9 cellular contexts compared by ENCODE assay signal in genomic region chr4:40662962-40663604, GRCh38. TPM values are rescaled to one million over a fixed set of nuclear protein-coding genes. Genes with fewer than 3 reads are reported as not detected.
DNase-seq lines count a peak whose midpoint lies in the region; ATAC-seq, FAIRE-seq and TF ChIP-seq lines count a peak whose summit lies in the region.
"Had no signal": no experiment of that assay in that cellular context is flagged by ENCODE, and none has a peak within 500 bp of the region (broad histone marks: within the 10 kb centered on the region; RNA-seq: fewer than 3 reads in every experiment).

No MANE protein-coding gene starts in this region.

- peak overlapping the region; percentile 80 for H3K27ac Mint-ChIP-seq in activated CD4-positive, alpha-beta T cell treated with anti-CD3 and anti-CD28 coated beads for 36 hours
- no peak overlapping the region for H3K27ac Mint-ChIP-seq in T-cell

- CTCF ChIA-PET in activated CD4-positive, alpha-beta T cell treated with anti-CD3 and anti-CD28 coated beads for 36 hours (lab: Charles Lee): interaction anchor here (0.7 to 1.6 kb wide), 6 partner anchors 10 to 466 kb away, joined by 3 to 9 read pairs (median 4); partner anchors contain the start of gene RHOH
- CTCF ChIA-PET in K562 (lab: Yijun Ruan, JAX; ENCODE audit: low intra/inter-chr PET ratio): no interaction called here
- CTCF ChIA-PET in T-cell (lab: Charles Lee): interaction anchor here in 1 of 2 donors (0.8 kb wide), 1 partner anchor 19 kb away, joined by 4 read pairs; no protein-coding TSS in a partner anchor

- no peaks in the 10 kb centered on the region for H3K9me1 ChIP-seq in K562 (ENCODE audit: control insufficient read depth, insufficient read depth, low read length)

- peaks cover 4 to 6% of the 10 kb centered on the region in 2 experiments; a peak in 4 of 5 replicates for H3K27me3 ChIP-seq in K562 (ENCODE audit: control insufficient read depth in 2 of 2, insufficient read depth in 2 of 2, low read length in 2 of 2)
- H3K27me3 ChIP-seq: BLaER1 had no signal

- in situ Hi-C loops in K562 (cut with MboI): no loop called here

- TF ChIP-seq POLR2A in K562 (conservative IDR thresholded peaks at IDR 0.05): no peak

- WGBS in K562 (ENCODE audit: insufficient coverage, low coverage, missing lambda C conversion rate): under 1% methylated on average over 10 of the region's 10 CpGs

- peaks cover 27% of the 10 kb centered on the region for H3K4me1 Mint-ChIP-seq in activated CD4-positive, alpha-beta T cell treated with anti-CD3 and anti-CD28 coated beads for 36 hours
- peaks cover 0 to 2% (median under 1%) of the 10 kb centered on the region in 3 donors for H3K4me1 Mint-ChIP-seq in T-cell

- H3K4me1 ChIP-seq in K562 (replicated peaks in 1 of 2; ENCODE audit: control insufficient read depth in 2 of 2, insufficient read depth in 2 of 2, low read length in 2 of 2): no peaks in the 10 kb centered on the region
- H3K4me1 ChIP-seq: BLaER1 had no signal

- POLR2A ChIA-PET in activated CD4-positive, alpha-beta T cell treated with anti-CD3 and anti-CD28 coated beads for 36 hours (lab: Charles Lee): interaction anchor here (0.7 to 1.4 kb wide), 4 partner anchors 10 to 39 kb away, joined by 3 to 10 read pairs (median 5); partner anchors contain the start of gene RBM47
- POLR2A ChIA-PET in K562 (lab: Yijun Ruan, JAX) (interaction anchor here (0.7 kb wide), 1 partner anchor 31 kb away, joined by 3 read pairs; no protein-coding TSS in a partner anchor), T-cell (lab: Charles Lee) (no interaction called here)

- H4K20me1 ChIP-seq in K562 (replicated peaks; ENCODE audit: control insufficient read depth, insufficient read depth, low read length): no peaks in the 10 kb centered on the region
- H4K20me1 ChIP-seq: BLaER1 had no signal

- no peak for TF ChIP-seq RAD21 in K562 (CRISPR knock-in tag; conservative IDR thresholded peaks at IDR 0.05 in 1 of 2, IDR thresholded peaks at IDR 0.05 in 1 of 2)

- no peak overlapping the region for H3K9ac ChIP-seq in K562 (ENCODE audit: insufficient read depth in 1 of 2, low read depth in 2 of 2, low read length in 2 of 2)
- H3K9ac ChIP-seq: BLaER1 had no signal

- no peak for TF ChIP-seq CTCF in K562 (IDR thresholded peaks at IDR 0.05 in 2 of 3, conservative IDR thresholded peaks at IDR 0.05 in 1 of 3; ENCODE audit: insufficient read depth in 2 of 3, low read depth in 1 of 3, low read length in 3 of 3)

- ATAC-seq in activated CD4-positive, alpha-beta T cell treated with anti-CD3 and anti-CD28 coated beads for 36 hours: peak; percentile 88
- ATAC-seq in HG02623 (IDR thresholded peaks at IDR 0.05; ENCODE audit: unreplicated experiment) (peak; percentile 81), K562 (no peak), T-cell (replicated peaks in 1 of 4) (no peak)

- H3K4me3 ChIP-seq in K562: no peak overlapping the region
- H3K4me3 ChIP-seq: BLaER1 had no signal

- H3K79me2 ChIP-seq in K562 (ENCODE audit: control insufficient read depth, insufficient read depth, low read length): no peaks in the 10 kb centered on the region

- DNase-seq in activated CD4-positive, alpha-beta T cell treated with anti-CD3 and anti-CD28 coated beads for 36 hours: peak; percentile 74
- DNase-seq in activated CD4-positive, alpha-beta T cell treated with anti-CD3 and anti-CD28 coated beads, Interleukin-2, amount 50 U/mL, for 4 hours: no peak
- peak; percentile 86 for DNase-seq in NCI-H2029 (lab: John Stamatoyannopoulos, UW)
- no peak for DNase-seq in K562 (ENCODE audit: extremely low read depth in 1 of 4, low spot score in 3 of 4)
- peak; percentile 21 for DNase-seq in retina
- DNase-seq in T-cell: no peak
- no peak for DNase-seq in C1 segment of cervical spinal cord (lab: John Stamatoyannopoulos, UW)

- no peaks in the 10 kb centered on the region for H3K36me3 ChIP-seq in K562 (ENCODE audit: control insufficient read depth, insufficient read depth, low read length)
- H3K36me3 ChIP-seq: BLaER1 had no signal

- no peaks in the 10 kb centered on the region for H3K9me3 ChIP-seq in K562 (replicated peaks; ENCODE audit: control insufficient read depth, insufficient read depth, low read depth, low read length)
- H3K9me3 ChIP-seq: BLaER1 had no signal

- BruUV-seq in K562 (replicated peaks; lab: Mats Ljungman, UMichigan): no TSS peak

- no peak for TF ChIP-seq EP300 in K562 (IDR thresholded peaks at IDR 0.05; ENCODE audit: low read length)

- no peaks in the 10 kb centered on the region for H3K27me3 Mint-ChIP-seq in activated CD4-positive, alpha-beta T cell treated with anti-CD3 and anti-CD28 coated beads for 36 hours
- no peaks in the 10 kb centered on the region for H3K27me3 Mint-ChIP-seq in T-cell

- H3K4me3 Mint-ChIP-seq in activated CD4-positive, alpha-beta T cell treated with anti-CD3 and anti-CD28 coated beads for 36 hours: no peak overlapping the region
- H3K4me3 Mint-ChIP-seq in T-cell: no peak overlapping the region

- intact Hi-C loops in activated CD4-positive, alpha-beta T cell treated with anti-CD3 and anti-CD28 coated beads for 36 hours (cut with DNase I, micrococcal nuclease): loop anchor here (1.0 to 2.0 kb wide), 4 partner anchors 10 to 36 kb away; no protein-coding TSS in a partner anchor
- intact Hi-C loops in K562 (cut with micrococcal nuclease): no loop called here

- no peaks in the 10 kb centered on the region for H3K9me3 Mint-ChIP-seq in activated CD4-positive, alpha-beta T cell treated with anti-CD3 and anti-CD28 coated beads for 36 hours (ENCODE audit: low read depth)
- H3K9me3 Mint-ChIP-seq in T-cell: no peaks in the 10 kb centered on the region

- H2AFZ ChIP-seq in K562 (ENCODE audit: low read depth, low read length): no peak overlapping the region

- no peak overlapping the region for H3K27ac ChIP-seq in K562 (ENCODE audit: extremely low read depth, low read depth, low read length)
- H3K27ac ChIP-seq: BLaER1 had no signal

- H3K36me3 Mint-ChIP-seq in activated CD4-positive, alpha-beta T cell treated with anti-CD3 and anti-CD28 coated beads for 36 hours (ENCODE audit: low read depth): no peaks in the 10 kb centered on the region
- no peaks in the 10 kb centered on the region for H3K36me3 Mint-ChIP-seq in T-cell

- FAIRE-seq in K562 (lab: Jason Lieb, UNC): no peak

- no peak overlapping the region for H3K4me2 ChIP-seq in K562 (ENCODE audit: insufficient read depth, low read length)
- H3K4me2 ChIP-seq: BLaER1 had no signal

TF ChIP-seq in K562, 482 proteins besides CTCF, POLR2A, EP300 and RAD21:
- TF ChIP-seq KHSRP (IDR thresholded peaks at IDR 0.05): no peak
- peak; percentile 47; the same call in 1 of the 2 replicates for TF ChIP-seq NFIC (IDR thresholded peaks at IDR 0.05)

RNA-seq across cellular contexts. Expression of gene RBM47, which starts 33.4 kb away (rescaled TPM):
- total RNA-seq in activated CD4-positive, alpha-beta T cell treated with anti-CD3 and anti-CD28 coated beads for 36 hours: 1 to 10 TPM; 3.2 to 4.4 TPM
- 1.4 and 1.8 TPM in 2 replicates for total RNA-seq in K562 (2011; cell fraction: chromatin; rRNA removed; ENCODE audit: low replicate concordance)
- 1.8 and 2.5 TPM in 2 replicates for total RNA-seq in K562 (2011; cell fraction: nucleolus; rRNA removed)
- 1.7 and 1.9 TPM in 2 replicates for total RNA-seq in K562 (2011; cell fraction: nucleoplasm; rRNA removed)
- 5.1 and 6.2 TPM in 2 replicates for total RNA-seq in K562 (2014; rRNA removed)
- total RNA-seq in K562 (2014; rRNA removed; fragmentation: Illumina TruSeq; extraction: Trizol): 2.7 and 3.1 TPM in 2 replicates
- total RNA-seq in K562 (2015; rRNA removed; fragmentation: Illumina TruSeq; extraction: Trizol): 3.5 and 3.6 TPM in 2 replicates
- 6.4 and 8.9 TPM in 2 replicates for total RNA-seq in K562 (2021)
- polyA plus RNA-seq in K562 (2011; rRNA removed): 0.23 and 1.4 TPM in 2 replicates
- 0.32 and 7.8 TPM in 2 replicates for polyA plus RNA-seq in K562 (2011; cell fraction: cytosol; rRNA removed)
- 0.29 and 2.4 TPM in 2 replicates for polyA plus RNA-seq in K562 (2011; cell fraction: nucleus; rRNA removed)
- 4.6 and 4.8 TPM in 2 replicates for polyA plus RNA-seq in K562 (2012)
- polyA plus RNA-seq in K562 (2014; fragmentation: Illumina TruSeq; extraction: Trizol): 3.3 and 3.9 TPM in 2 replicates
- polyA plus RNA-seq in K562 (2014; fragmentation: Nextera tagmentation; extraction: Ambion mirVana): 1 to 10 TPM; 1.7 to 2.4 TPM
- polyA plus RNA-seq in K562 (2014; rRNA removed): 3.8 and 4.1 TPM in 2 replicates
- polyA minus RNA-seq in K562 (2011; rRNA and poly(A)+ RNA removed): 0.33 and 1.9 TPM in 2 replicates
- polyA minus RNA-seq in K562 (2011; cell fraction: cytosol; rRNA and poly(A)+ RNA removed): 0.55 and 3.4 TPM in 2 replicates
- 0.22 and 2.0 TPM in 2 replicates for polyA minus RNA-seq in K562 (2011; cell fraction: nucleus; rRNA and poly(A)+ RNA removed)
- total RNA-seq in T-cell: 1 to 10 TPM in 1 of 5 donors, under 1 TPM in 4; 0.19 to 1.3 (median 0.79) TPM

Comparison
In these comparisons a context has a peak if more than half of its experiments do, and no peak if none do; other contexts are left out.
1. DNase-seq: peak in activated CD4-positive, alpha-beta T cell treated with anti-CD3 and anti-CD28 coated beads for 36 hours (single experiment), NCI-H2029 (single experiment) and retina (single experiment); none in activated CD4-positive, alpha-beta T cell treated with anti-CD3 and anti-CD28 coated beads, Interleukin-2, amount 50 U/mL, for 4 hours (0 of 2), K562 (0 of 4), T-cell (0 of 34) and C1 segment of cervical spinal cord (0 of 14).
2. ATAC-seq: peak in activated CD4-positive, alpha-beta T cell treated with anti-CD3 and anti-CD28 coated beads for 36 hours (single experiment) and HG02623 (single experiment); none in K562 (single experiment) and T-cell (0 of 4).
3. POLR2A ChIA-PET loops: an anchor here in activated CD4-positive, alpha-beta T cell treated with anti-CD3 and anti-CD28 coated beads for 36 hours (0.7 to 1.4 kb wide) and K562 (0.7 kb wide); none called in T-cell.